ENCODE assay signal across 1 cellular context in the genomic region with DNA sequence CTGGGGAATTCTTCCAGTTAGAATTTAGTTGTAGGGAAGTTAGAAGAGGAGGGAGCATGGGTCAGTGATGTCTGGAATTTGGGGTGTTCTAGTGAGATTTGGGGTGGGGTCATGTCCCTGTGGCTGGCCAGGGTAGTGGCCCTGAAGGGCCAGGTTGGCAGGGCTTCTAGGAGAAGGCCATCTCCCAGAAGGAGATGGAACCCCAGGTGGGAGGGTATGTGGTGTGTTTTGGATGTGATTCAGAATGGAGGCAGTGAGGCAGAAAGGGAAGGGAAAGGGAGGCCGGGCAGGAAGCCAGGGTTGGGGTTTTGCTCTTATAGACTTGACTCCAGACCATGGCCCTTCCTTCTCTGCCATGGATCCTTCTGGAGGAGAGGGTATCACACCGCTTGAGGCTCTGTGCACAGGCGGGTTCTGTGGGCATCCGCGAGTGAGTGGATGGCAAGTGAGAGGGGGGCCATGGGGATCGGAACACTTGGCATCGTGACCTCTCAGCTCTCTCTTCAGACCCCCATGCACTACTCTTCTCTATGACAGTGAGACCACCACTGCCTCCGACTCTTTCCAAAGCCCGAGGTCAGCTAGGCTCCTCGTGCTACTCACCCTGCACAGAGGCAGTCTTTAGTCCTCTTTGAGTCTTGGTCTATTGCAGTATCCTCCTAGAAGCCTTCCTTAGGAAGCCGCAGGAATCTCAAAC.
TF ChIP-seq lines count a peak whose summit lies in the region.

No MANE protein-coding gene starts in this region.

TF ChIP-seq in HepG2, 621 proteins besides CTCF, POLR2A, EP300 and RAD21 (continued from another document and continues in another):
- TF ChIP-seq, protein P1, sequence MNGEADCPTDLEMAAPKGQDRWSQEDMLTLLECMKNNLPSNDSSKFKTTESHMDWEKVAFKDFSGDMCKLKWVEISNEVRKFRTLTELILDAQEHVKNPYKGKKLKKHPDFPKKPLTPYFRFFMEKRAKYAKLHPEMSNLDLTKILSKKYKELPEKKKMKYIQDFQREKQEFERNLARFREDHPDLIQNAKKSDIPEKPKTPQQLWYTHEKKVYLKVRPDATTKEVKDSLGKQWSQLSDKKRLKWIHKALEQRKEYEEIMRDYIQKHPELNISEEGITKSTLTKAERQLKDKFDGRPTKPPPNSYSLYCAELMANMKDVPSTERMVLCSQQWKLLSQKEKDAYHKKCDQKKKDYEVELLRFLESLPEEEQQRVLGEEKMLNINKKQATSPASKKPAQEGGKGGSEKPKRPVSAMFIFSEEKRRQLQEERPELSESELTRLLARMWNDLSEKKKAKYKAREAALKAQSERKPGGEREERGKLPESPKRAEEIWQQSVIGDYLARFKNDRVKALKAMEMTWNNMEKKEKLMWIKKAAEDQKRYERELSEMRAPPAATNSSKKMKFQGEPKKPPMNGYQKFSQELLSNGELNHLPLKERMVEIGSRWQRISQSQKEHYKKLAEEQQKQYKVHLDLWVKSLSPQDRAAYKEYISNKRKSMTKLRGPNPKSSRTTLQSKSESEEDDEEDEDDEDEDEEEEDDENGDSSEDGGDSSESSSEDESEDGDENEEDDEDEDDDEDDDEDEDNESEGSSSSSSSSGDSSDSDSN (CRISPR knock-in tag; IDR thresholded peaks at IDR 0.05): 0 out of 2 replicates have a peak, but pooled peaks have one; percentile 17
- TF ChIP-seq ZBTB42 (CRISPR knock-in tag; IDR thresholded peaks at IDR 0.05) (no peak), MBD4 (IDR thresholded peaks at IDR 0.05; ENCODE audit: borderline replicate concordance, low read length) (no peak), TAF1 (CRISPR knock-in tag; IDR thresholded peaks at IDR 0.05) (peak; percentile 10; the same call in 1 of the 2 replicates), ZNF484 (CRISPR knock-in tag; IDR thresholded peaks at IDR 0.05; ENCODE audit: borderline replicate concordance, low read depth) (no peak), CC2D1A (CRISPR knock-in tag; IDR thresholded peaks at IDR 0.05) (0 out of 2 replicates have a peak, but pooled peaks have one; percentile 28), ZNF839 (CRISPR knock-in tag; IDR thresholded peaks at IDR 0.05; ENCODE audit: borderline replicate concordance) (0 out of 2 replicates have a peak, but pooled peaks have one; percentile 11), ZBTB38 (CRISPR knock-in tag; IDR thresholded peaks at IDR 0.05) (peak; percentile 53; the same call in 1 of the 2 replicates), HNRNPL (IDR thresholded peaks at IDR 0.05; ENCODE audit: low read depth, low read length) (0 out of 2 replicates have a peak, but pooled peaks have one; percentile 29), SOX13 (IDR thresholded peaks at IDR 0.05) (no peak), SOX13 (CRISPR knock-in tag; conservative IDR thresholded peaks at IDR 0.05 in 1 of 2, IDR thresholded peaks at IDR 0.05 in 1 of 2) (no peak), POGK (CRISPR knock-in tag; conservative IDR thresholded peaks at IDR 0.05) (0 out of 2 replicates have a peak, but pooled peaks have one; percentile 58), ARID4A (CRISPR knock-in tag; IDR thresholded peaks at IDR 0.05; ENCODE audit: borderline replicate concordance) (peak; percentile 10; the same call in 1 of the 2 replicates), EED (CRISPR knock-in tag; IDR thresholded peaks at IDR 0.05) (0 out of 2 replicates have a peak, but pooled peaks have one; percentile 2), MYNN (CRISPR knock-in tag; IDR thresholded peaks at IDR 0.05; ENCODE audit: low read depth) (no peak), RELA (CRISPR knock-in tag; IDR thresholded peaks at IDR 0.05) (no peak), HNF1A (IDR thresholded peaks at IDR 0.05; ENCODE audit: low read depth) (no peak), HNF1A (CRISPR knock-in tag; IDR thresholded peaks at IDR 0.05; ENCODE audit: borderline replicate concordance) (no peak), MTA1 (CRISPR knock-in tag; IDR thresholded peaks at IDR 0.05; ENCODE audit: borderline replicate concordance) (peak; percentile 52; the same call in 1 of the 2 replicates), ZNF20 (CRISPR knock-in tag; IDR thresholded peaks at IDR 0.05) (no peak), ZNF296 (CRISPR knock-in tag; conservative IDR thresholded peaks at IDR 0.05) (no peak), HDAC1 (CRISPR knock-in tag; IDR thresholded peaks at IDR 0.05) (no peak; the same call in 1 of the 2 replicates), ZNF563 (CRISPR knock-in tag; IDR thresholded peaks at IDR 0.05) (no peak), MYC (CRISPR knock-in tag; IDR thresholded peaks at IDR 0.05; ENCODE audit: borderline replicate concordance) (0 out of 2 replicates have a peak, but pooled peaks have one; percentile 30), TEF (CRISPR knock-in tag; IDR thresholded peaks at IDR 0.05) (no peak)
- TF ChIP-seq, protein P2, sequence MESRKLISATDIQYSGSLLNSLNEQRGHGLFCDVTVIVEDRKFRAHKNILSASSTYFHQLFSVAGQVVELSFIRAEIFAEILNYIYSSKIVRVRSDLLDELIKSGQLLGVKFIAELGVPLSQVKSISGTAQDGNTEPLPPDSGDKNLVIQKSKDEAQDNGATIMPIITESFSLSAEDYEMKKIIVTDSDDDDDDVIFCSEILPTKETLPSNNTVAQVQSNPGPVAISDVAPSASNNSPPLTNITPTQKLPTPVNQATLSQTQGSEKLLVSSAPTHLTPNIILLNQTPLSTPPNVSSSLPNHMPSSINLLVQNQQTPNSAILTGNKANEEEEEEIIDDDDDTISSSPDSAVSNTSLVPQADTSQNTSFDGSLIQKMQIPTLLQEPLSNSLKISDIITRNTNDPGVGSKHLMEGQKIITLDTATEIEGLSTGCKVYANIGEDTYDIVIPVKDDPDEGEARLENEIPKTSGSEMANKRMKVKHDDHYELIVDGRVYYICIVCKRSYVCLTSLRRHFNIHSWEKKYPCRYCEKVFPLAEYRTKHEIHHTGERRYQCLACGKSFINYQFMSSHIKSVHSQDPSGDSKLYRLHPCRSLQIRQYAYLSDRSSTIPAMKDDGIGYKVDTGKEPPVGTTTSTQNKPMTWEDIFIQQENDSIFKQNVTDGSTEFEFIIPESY (CRISPR knock-in tag; IDR thresholded peaks at IDR 0.05): peak; percentile 46; the same call in 1 of the 2 replicates
- TF ChIP-seq, protein P3, sequence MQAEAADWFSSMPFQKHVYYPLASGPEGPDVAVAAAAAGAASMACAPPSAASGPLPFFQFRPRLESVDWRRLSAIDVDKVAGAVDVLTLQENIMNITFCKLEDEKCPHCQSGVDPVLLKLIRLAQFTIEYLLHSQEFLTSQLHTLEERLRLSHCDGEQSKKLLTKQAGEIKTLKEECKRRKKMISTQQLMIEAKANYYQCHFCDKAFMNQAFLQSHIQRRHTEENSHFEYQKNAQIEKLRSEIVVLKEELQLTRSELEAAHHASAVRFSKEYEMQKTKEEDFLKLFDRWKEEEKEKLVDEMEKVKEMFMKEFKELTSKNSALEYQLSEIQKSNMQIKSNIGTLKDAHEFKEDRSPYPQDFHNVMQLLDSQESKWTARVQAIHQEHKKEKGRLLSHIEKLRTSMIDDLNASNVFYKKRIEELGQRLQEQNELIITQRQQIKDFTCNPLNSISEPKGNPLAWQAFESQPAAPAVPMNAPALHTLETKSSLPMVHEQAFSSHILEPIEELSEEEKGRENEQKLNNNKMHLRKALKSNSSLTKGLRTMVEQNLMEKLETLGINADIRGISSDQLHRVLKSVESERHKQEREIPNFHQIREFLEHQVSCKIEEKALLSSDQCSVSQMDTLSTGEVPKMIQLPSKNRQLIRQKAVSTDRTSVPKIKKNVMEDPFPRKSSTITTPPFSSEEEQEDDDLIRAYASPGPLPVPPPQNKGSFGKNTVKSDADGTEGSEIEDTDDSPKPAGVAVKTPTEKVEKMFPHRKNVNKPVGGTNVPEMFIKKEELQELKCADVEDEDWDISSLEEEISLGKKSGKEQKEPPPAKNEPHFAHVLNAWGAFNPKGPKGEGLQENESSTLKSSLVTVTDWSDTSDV (CRISPR knock-in tag; IDR thresholded peaks at IDR 0.05): no peak
- TF ChIP-seq, protein P4, sequence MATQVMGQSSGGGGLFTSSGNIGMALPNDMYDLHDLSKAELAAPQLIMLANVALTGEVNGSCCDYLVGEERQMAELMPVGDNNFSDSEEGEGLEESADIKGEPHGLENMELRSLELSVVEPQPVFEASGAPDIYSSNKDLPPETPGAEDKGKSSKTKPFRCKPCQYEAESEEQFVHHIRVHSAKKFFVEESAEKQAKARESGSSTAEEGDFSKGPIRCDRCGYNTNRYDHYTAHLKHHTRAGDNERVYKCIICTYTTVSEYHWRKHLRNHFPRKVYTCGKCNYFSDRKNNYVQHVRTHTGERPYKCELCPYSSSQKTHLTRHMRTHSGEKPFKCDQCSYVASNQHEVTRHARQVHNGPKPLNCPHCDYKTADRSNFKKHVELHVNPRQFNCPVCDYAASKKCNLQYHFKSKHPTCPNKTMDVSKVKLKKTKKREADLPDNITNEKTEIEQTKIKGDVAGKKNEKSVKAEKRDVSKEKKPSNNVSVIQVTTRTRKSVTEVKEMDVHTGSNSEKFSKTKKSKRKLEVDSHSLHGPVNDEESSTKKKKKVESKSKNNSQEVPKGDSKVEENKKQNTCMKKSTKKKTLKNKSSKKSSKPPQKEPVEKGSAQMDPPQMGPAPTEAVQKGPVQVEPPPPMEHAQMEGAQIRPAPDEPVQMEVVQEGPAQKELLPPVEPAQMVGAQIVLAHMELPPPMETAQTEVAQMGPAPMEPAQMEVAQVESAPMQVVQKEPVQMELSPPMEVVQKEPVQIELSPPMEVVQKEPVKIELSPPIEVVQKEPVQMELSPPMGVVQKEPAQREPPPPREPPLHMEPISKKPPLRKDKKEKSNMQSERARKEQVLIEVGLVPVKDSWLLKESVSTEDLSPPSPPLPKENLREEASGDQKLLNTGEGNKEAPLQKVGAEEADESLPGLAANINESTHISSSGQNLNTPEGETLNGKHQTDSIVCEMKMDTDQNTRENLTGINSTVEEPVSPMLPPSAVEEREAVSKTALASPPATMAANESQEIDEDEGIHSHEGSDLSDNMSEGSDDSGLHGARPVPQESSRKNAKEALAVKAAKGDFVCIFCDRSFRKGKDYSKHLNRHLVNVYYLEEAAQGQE (IDR thresholded peaks at IDR 0.05; ENCODE audit: borderline replicate concordance in 1 of 2, low read depth in 1 of 2, low read length in 2 of 2): 0 out of 4 replicates have a peak, but pooled peaks of 1 of the 2 experiments have one; percentile 4
